In genomic region chr2:240107386-240107785, GRCh38 we compare ENCODE assay signal across 28 cellular contexts. TPM values are rescaled to one million over a fixed set of nuclear protein-coding genes. Genes with fewer than 3 reads are reported as not detected.
"Had no signal": no experiment of that assay in that cellular context is flagged by ENCODE, and none has a peak within 500 bp of the region (broad histone marks: within the 10 kb centered on the region; RNA-seq: fewer than 3 reads in every experiment).

No MANE protein-coding gene starts in this region.

- ATAC-seq: activated CD8-positive, alpha-beta T cell treated with anti-CD3 and anti-CD28 coated beads for 36 hours; activated T-cell treated with anti-CD3 and anti-CD28 coated beads, Interleukin-2, amount 50 U/mL, for 72 hours; T-cell had no signal

- H3K4me1 Mint-ChIP-seq: activated B cell treated with CpG ODN at 0.5 μM for 24 hours; activated CD4-positive, alpha-beta T cell treated with anti-CD3 and anti-CD28 coated beads, Interleukin-2, amount 10 ng/mL, durations not matched to agents 7 days and 5 days; activated naive CD4-positive, alpha-beta T cell treated with anti-CD3 and anti-CD28 coated beads, Interleukin-2, amount 10 ng/mL, durations not matched to agents 7 days and 5 days; activated naive CD8-positive, alpha-beta T cell treated with anti-CD3 and anti-CD28 coated beads, Interleukin-2, amount 10 ng/mL, durations not matched to agents 7 days and 5 days; T-cell had no signal

- H3K36me3 Mint-ChIP-seq: activated naive CD4-positive, alpha-beta T cell treated with anti-CD3 and anti-CD28 coated beads, Interleukin-2, amount 10 ng/mL, durations not matched to agents 7 days and 5 days; activated naive CD8-positive, alpha-beta T cell treated with anti-CD3 and anti-CD28 coated beads, Interleukin-2, amount 10 ng/mL, durations not matched to agents 7 days and 5 days; T-cell had no signal

- H3K27ac Mint-ChIP-seq: activated B cell treated with CpG ODN at 0.5 μM for 24 hours; activated CD4-positive, alpha-beta T cell treated with anti-CD3 and anti-CD28 coated beads, Interleukin-2, amount 10 ng/mL, durations not matched to agents 7 days and 5 days; activated CD8-positive, alpha-beta T cell treated with anti-CD3 and anti-CD28 coated beads for 36 hours; activated naive CD4-positive, alpha-beta T cell treated with anti-CD3 and anti-CD28 coated beads, Interleukin-2, amount 10 ng/mL, durations not matched to agents 7 days and 5 days; activated naive CD8-positive, alpha-beta T cell treated with anti-CD3 and anti-CD28 coated beads, Interleukin-2, amount 10 ng/mL, durations not matched to agents 7 days and 5 days; activated T-cell treated with anti-CD3 and anti-CD28 coated beads, Interleukin-2, amount 50 U/mL, for 72 hours; activated T-helper 2 cell treated with anti-CD3 and anti-CD28 coated beads, Interferon-gamma antibody, Interleukin-2, Interleukin-4, amounts not matched to agents 10 μg/mL and 5 μg/mL and 100 μg/mL, durations not matched to agents 14 hours and 24 hours and 36 hours; T-cell had no signal

- H3K27me3 Mint-ChIP-seq: activated naive CD8-positive, alpha-beta T cell treated with anti-CD3 and anti-CD28 coated beads, Interleukin-2, amount 10 ng/mL, durations not matched to agents 7 days and 5 days had no signal

- DNase-seq: activated B cell treated with CpG ODN at 0.5 μM for 24 hours; activated CD4-positive, alpha-beta T cell treated with anti-CD3 and anti-CD28 coated beads, Interleukin-2, amount 10 ng/mL, durations not matched to agents 7 days and 5 days; activated CD8-positive, alpha-beta memory T cell treated with anti-CD3 and anti-CD28 coated beads, Interleukin-2, amount 50 U/mL, for 4 hours; activated CD8-positive, alpha-beta T cell treated with anti-CD3 and anti-CD28 coated beads for 36 hours; activated gamma-delta T cell treated with Interleukin-2 at 50 U/mL for 16 hours; activated naive CD4-positive, alpha-beta T cell treated with anti-CD3 and anti-CD28 coated beads, Interleukin-2, amount 10 ng/mL, durations not matched to agents 7 days and 5 days; activated naive CD8-positive, alpha-beta T cell treated with anti-CD3 and anti-CD28 coated beads, Interleukin-2, amount 10 ng/mL, durations not matched to agents 7 days and 5 days; activated T-cell treated with anti-CD3 and anti-CD28 coated beads, Interleukin-2, amount 50 U/mL, for 72 hours; adrenal gland; anterior cingulate cortex; KG1; NCI-H1092; NCI-H1417; NCI-H1930; NCI-H2171; NCI-H2227 treated with DMSO at 0.1 percent for 48 hours; NCI-H446 treated with DMSO at 0.1 percent for 48 hours; NCI-H526; NCI-H82; T-cell; T-helper 2 cell; T1000 had no signal

- H3K4me3 Mint-ChIP-seq: activated B cell treated with CpG ODN at 0.5 μM for 24 hours; activated CD4-positive, alpha-beta T cell treated with anti-CD3 and anti-CD28 coated beads, Interleukin-2, amount 10 ng/mL, durations not matched to agents 7 days and 5 days; activated CD8-positive, alpha-beta T cell treated with anti-CD3 and anti-CD28 coated beads for 36 hours; activated naive CD4-positive, alpha-beta T cell treated with anti-CD3 and anti-CD28 coated beads, Interleukin-2, amount 10 ng/mL, durations not matched to agents 7 days and 5 days; activated naive CD8-positive, alpha-beta T cell treated with anti-CD3 and anti-CD28 coated beads, Interleukin-2, amount 10 ng/mL, durations not matched to agents 7 days and 5 days; activated T-cell treated with anti-CD3 and anti-CD28 coated beads, Interleukin-2, amount 50 U/mL, for 72 hours; T-cell had no signal

- H3K9me3 Mint-ChIP-seq: activated B cell treated with CpG ODN at 0.5 μM for 24 hours; activated CD4-positive, alpha-beta T cell treated with anti-CD3 and anti-CD28 coated beads, Interleukin-2, amount 10 ng/mL, durations not matched to agents 7 days and 5 days; activated CD8-positive, alpha-beta T cell treated with anti-CD3 and anti-CD28 coated beads for 36 hours; activated naive CD4-positive, alpha-beta T cell treated with anti-CD3 and anti-CD28 coated beads, Interleukin-2, amount 10 ng/mL, durations not matched to agents 7 days and 5 days; activated naive CD8-positive, alpha-beta T cell treated with anti-CD3 and anti-CD28 coated beads, Interleukin-2, amount 10 ng/mL, durations not matched to agents 7 days and 5 days; activated T-cell treated with anti-CD3 and anti-CD28 coated beads, Interleukin-2, amount 50 U/mL, for 72 hours; activated T-helper 2 cell treated with anti-CD3 and anti-CD28 coated beads, Interferon-gamma antibody, Interleukin-2, Interleukin-4, amounts not matched to agents 10 μg/mL and 5 μg/mL and 100 μg/mL, durations not matched to agents 14 hours and 24 hours and 36 hours; T-cell had no signal

RNA-seq across cellular contexts. Expression of gene OTOS, which starts 33.1 kb away (rescaled TPM):
- total RNA-seq: activated B cell treated with CpG ODN at 0.5 μM for 24 hours; activated CD4-positive, alpha-beta T cell treated with anti-CD3 and anti-CD28 coated beads, Interleukin-2, amount 10 ng/mL, durations not matched to agents 7 days and 5 days; activated CD8-positive, alpha-beta T cell treated with anti-CD3 and anti-CD28 coated beads for 36 hours; activated naive CD8-positive, alpha-beta T cell treated with anti-CD3 and anti-CD28 coated beads, Interleukin-2, amount 10 ng/mL, durations not matched to agents 7 days and 5 days; activated T-cell treated with anti-CD3 and anti-CD28 coated beads, Interleukin-2, amount 50 U/mL, for 72 hours; activated T-helper 2 cell treated with anti-CD3 and anti-CD28 coated beads, Interferon-gamma antibody, Interleukin-2, Interleukin-4, amounts not matched to agents 10 μg/mL and 5 μg/mL and 100 μg/mL, durations not matched to agents 14 hours and 24 hours and 36 hours; adrenal gland; cardiac septum; LHCN-M2; M059J; OCI-LY7; T-cell had no signal
- polyA plus RNA-seq: adrenal gland had no signal

RNA-seq across cellular contexts. Expression of gene OR6B3, which starts 54.1 kb away (rescaled TPM):
- total RNA-seq: activated B cell treated with CpG ODN at 0.5 μM for 24 hours; activated CD4-positive, alpha-beta T cell treated with anti-CD3 and anti-CD28 coated beads, Interleukin-2, amount 10 ng/mL, durations not matched to agents 7 days and 5 days; activated CD8-positive, alpha-beta T cell treated with anti-CD3 and anti-CD28 coated beads for 36 hours; activated naive CD8-positive, alpha-beta T cell treated with anti-CD3 and anti-CD28 coated beads, Interleukin-2, amount 10 ng/mL, durations not matched to agents 7 days and 5 days; activated T-cell treated with anti-CD3 and anti-CD28 coated beads, Interleukin-2, amount 50 U/mL, for 72 hours; activated T-helper 2 cell treated with anti-CD3 and anti-CD28 coated beads, Interferon-gamma antibody, Interleukin-2, Interleukin-4, amounts not matched to agents 10 μg/mL and 5 μg/mL and 100 μg/mL, durations not matched to agents 14 hours and 24 hours and 36 hours; adrenal gland; cardiac septum; LHCN-M2; M059J; OCI-LY7; RPMI7951; T-cell had no signal
- polyA plus RNA-seq: adrenal gland had no signal
